ENCODE assay signal across 19 cellular contexts in genomic region chr14:67798731-67799130, GRCh38. TPM values are rescaled to one million over a fixed set of nuclear protein-coding genes. Genes with fewer than 3 reads are reported as not detected.
DNase-seq lines count a peak whose midpoint lies in the region; ATAC-seq lines count a peak whose summit lies in the region.
"Had no signal": no experiment of that assay in that cellular context is flagged by ENCODE, and none has a peak within 500 bp of the region (broad histone marks: within the 10 kb centered on the region; RNA-seq: fewer than 3 reads in every experiment).

No MANE protein-coding gene starts in this region.

- peak; percentile 76 for DNase-seq in ELF-1 (ENCODE audit: low read depth, low spot score)
- DNase-seq in central memory CD8-positive, alpha-beta T cell (ENCODE audit: low spot score in 2 of 2): no peak
- peak; percentile 46 for DNase-seq in left kidney (ENCODE audit: low read depth, low spot score)
- DNase-seq in stimulated activated effector memory CD8-positive, alpha-beta T cell treated with anti-CD3 and anti-CD28 coated beads, Interleukin-12 subunit alpha, Interleukin-12 subunit beta, amount 100 ng/mL, for 72 hours (ENCODE audit: low spot score in 2 of 2): no peak
- no peak for DNase-seq in activated CD8-positive, alpha-beta memory T cell treated with anti-CD3 and anti-CD28 coated beads for 24 hours
- DNase-seq in stimulated activated CD4-positive, alpha-beta T cell treated with anti-CD3 and anti-CD28 coated beads, Interleukin-4, amount 100 ng/mL, for 24 hours: no peak
- no peak for DNase-seq in natural killer cell treated with Interleukin-12 subunit alpha and Interleukin-12 subunit beta and Interleukin-15 and Interleukin-18, amount 100 ng/mL, for 72 hours (ENCODE audit: low spot score)
- no peak for DNase-seq in AG08395 (ENCODE audit: low spot score)
- DNase-seq: AML-193; BE2C; CD4-positive, alpha-beta T cell; CD8-positive, alpha-beta memory T cell; DMS 273 treated with DMSO at 0.1 percent for 48 hours; DMS79; EL; GM23248; H7; HCEC 1CT had no signal

- H3K4me1 Mint-ChIP-seq in central memory CD8-positive, alpha-beta T cell: no peaks in the 10 kb centered on the region
- H3K4me1 Mint-ChIP-seq in stimulated activated effector memory CD8-positive, alpha-beta T cell treated with anti-CD3 and anti-CD28 coated beads, Interleukin-12 subunit alpha, Interleukin-12 subunit beta, amount 100 ng/mL, for 72 hours: no peaks in the 10 kb centered on the region
- no peaks in the 10 kb centered on the region for H3K4me1 Mint-ChIP-seq in natural killer cell treated with Interleukin-12 subunit alpha and Interleukin-12 subunit beta and Interleukin-15 and Interleukin-18, amount 100 ng/mL, for 72 hours (ENCODE audit: low read depth in 2 of 2)
- H3K4me1 Mint-ChIP-seq: CD14-positive monocyte; CD8-positive, alpha-beta memory T cell had no signal

- no peaks in the 10 kb centered on the region for H3K27me3 Mint-ChIP-seq in central memory CD8-positive, alpha-beta T cell
- H3K27me3 Mint-ChIP-seq in natural killer cell treated with Interleukin-12 subunit alpha and Interleukin-12 subunit beta and Interleukin-15 and Interleukin-18, amount 100 ng/mL, for 72 hours: no peaks in the 10 kb centered on the region
- H3K27me3 Mint-ChIP-seq: CD4-positive, alpha-beta T cell; CD8-positive, alpha-beta memory T cell had no signal

- H3K36me3 Mint-ChIP-seq in central memory CD8-positive, alpha-beta T cell (ENCODE audit: insufficient read depth): peaks cover 59% of the 10 kb centered on the region
- H3K36me3 Mint-ChIP-seq in stimulated activated effector memory CD8-positive, alpha-beta T cell treated with anti-CD3 and anti-CD28 coated beads, Interleukin-12 subunit alpha, Interleukin-12 subunit beta, amount 100 ng/mL, for 72 hours: peaks cover 96% of the 10 kb centered on the region
- H3K36me3 Mint-ChIP-seq in natural killer cell treated with Interleukin-12 subunit alpha and Interleukin-12 subunit beta and Interleukin-15 and Interleukin-18, amount 100 ng/mL, for 72 hours: peaks cover 14% of the 10 kb centered on the region

- H3K9me3 Mint-ChIP-seq in central memory CD8-positive, alpha-beta T cell: no peaks in the 10 kb centered on the region
- no peaks in the 10 kb centered on the region for H3K9me3 Mint-ChIP-seq in stimulated activated effector memory CD8-positive, alpha-beta T cell treated with anti-CD3 and anti-CD28 coated beads, Interleukin-12 subunit alpha, Interleukin-12 subunit beta, amount 100 ng/mL, for 72 hours
- no peaks in the 10 kb centered on the region for H3K9me3 Mint-ChIP-seq in natural killer cell treated with Interleukin-12 subunit alpha and Interleukin-12 subunit beta and Interleukin-15 and Interleukin-18, amount 100 ng/mL, for 72 hours
- H3K9me3 Mint-ChIP-seq: CD14-positive monocyte; CD4-positive, alpha-beta T cell; CD8-positive, alpha-beta memory T cell had no signal

- no peak for ATAC-seq in central memory CD8-positive, alpha-beta T cell (replicated peaks; ENCODE audit: extremely low read depth, poor library complexity, severe bottlenecking)
- ATAC-seq in stimulated activated effector memory CD8-positive, alpha-beta T cell treated with anti-CD3 and anti-CD28 coated beads, Interleukin-12 subunit alpha, Interleukin-12 subunit beta, amount 100 ng/mL, for 72 hours: no peak
- no peak for ATAC-seq in natural killer cell treated with Interleukin-12 subunit alpha and Interleukin-12 subunit beta and Interleukin-15 and Interleukin-18, amount 100 ng/mL, for 72 hours

- H3K4me3 Mint-ChIP-seq in central memory CD8-positive, alpha-beta T cell: no peak overlapping the region
- H3K4me3 Mint-ChIP-seq in stimulated activated effector memory CD8-positive, alpha-beta T cell treated with anti-CD3 and anti-CD28 coated beads, Interleukin-12 subunit alpha, Interleukin-12 subunit beta, amount 100 ng/mL, for 72 hours: no peak overlapping the region
- H3K4me3 Mint-ChIP-seq in natural killer cell treated with Interleukin-12 subunit alpha and Interleukin-12 subunit beta and Interleukin-15 and Interleukin-18, amount 100 ng/mL, for 72 hours: no peak overlapping the region
- H3K4me3 Mint-ChIP-seq: CD14-positive monocyte; CD4-positive, alpha-beta T cell; CD8-positive, alpha-beta memory T cell had no signal

- H3K27ac Mint-ChIP-seq in central memory CD8-positive, alpha-beta T cell (ENCODE audit: low read depth): peak overlapping the region; percentile 48
- peak overlapping the region; percentile 48 for H3K27ac Mint-ChIP-seq in stimulated activated effector memory CD8-positive, alpha-beta T cell treated with anti-CD3 and anti-CD28 coated beads, Interleukin-12 subunit alpha, Interleukin-12 subunit beta, amount 100 ng/mL, for 72 hours
- H3K27ac Mint-ChIP-seq in natural killer cell treated with Interleukin-12 subunit alpha and Interleukin-12 subunit beta and Interleukin-15 and Interleukin-18, amount 100 ng/mL, for 72 hours: no peak overlapping the region
- H3K27ac Mint-ChIP-seq: CD4-positive, alpha-beta T cell had no signal

RNA-seq across cellular contexts. Expression of gene ZFYVE26, which starts 17.7 kb away (rescaled TPM):
- total RNA-seq in natural killer cell treated with Interleukin-12 subunit alpha and Interleukin-12 subunit beta and Interleukin-15 and Interleukin-18, amount 100 ng/mL, for 72 hours: 10 to 100 TPM; 25.4 to 38.0 TPM

RNA-seq across cellular contexts. Expression of gene RAD51B, which starts 20.8 kb away (rescaled TPM):
- 10 to 100 TPM; 31.1 to 67.3 TPM for total RNA-seq in natural killer cell treated with Interleukin-12 subunit alpha and Interleukin-12 subunit beta and Interleukin-15 and Interleukin-18, amount 100 ng/mL, for 72 hours

Comparison
In these comparisons a context has a peak if more than half of its experiments do, and no peak if none do; other contexts are left out.
1. DNase-seq: peak in ELF-1 (single experiment) and left kidney (single experiment); none in central memory CD8-positive, alpha-beta T cell (0 of 2), stimulated activated effector memory CD8-positive, alpha-beta T cell treated with anti-CD3 and anti-CD28 coated beads, Interleukin-12 subunit alpha, Interleukin-12 subunit beta, amount 100 ng/mL, for 72 hours (0 of 2), activated CD8-positive, alpha-beta memory T cell treated with anti-CD3 and anti-CD28 coated beads for 24 hours (single experiment), stimulated activated CD4-positive, alpha-beta T cell treated with anti-CD3 and anti-CD28 coated beads, Interleukin-4, amount 100 ng/mL, for 24 hours (single experiment), natural killer cell treated with Interleukin-12 subunit alpha and Interleukin-12 subunit beta and Interleukin-15 and Interleukin-18, amount 100 ng/mL, for 72 hours (single experiment) and AG08395 (single experiment).
2. H3K27ac Mint-ChIP-seq: peak in central memory CD8-positive, alpha-beta T cell (single experiment) and stimulated activated effector memory CD8-positive, alpha-beta T cell treated with anti-CD3 and anti-CD28 coated beads, Interleukin-12 subunit alpha, Interleukin-12 subunit beta, amount 100 ng/mL, for 72 hours (single experiment); none in natural killer cell treated with Interleukin-12 subunit alpha and Interleukin-12 subunit beta and Interleukin-15 and Interleukin-18, amount 100 ng/mL, for 72 hours (0 of 2).